9 cellular contexts compared by ENCODE assay signal in genomic region chr17:75854111-75854748, GRCh38. TPM values are rescaled to one million over a fixed set of nuclear protein-coding genes. Genes with fewer than 3 reads are reported as not detected.
A peak's percentile ranks its signal among the peaks of the same experiment; 100 is the strongest.
DNase-seq lines count a peak whose midpoint lies in the region; ATAC-seq, FAIRE-seq and TF ChIP-seq lines count a peak whose summit lies in the region.
"Had no signal": no experiment of that assay in that cellular context is flagged by ENCODE, and none has a peak within 500 bp of the region (broad histone marks: within the 10 kb centered on the region; RNA-seq: fewer than 3 reads in every experiment).

No MANE protein-coding gene starts in this region.

- H3K27me3 Mint-ChIP-seq in activated T-helper 17 cell treated with anti-CD3 and anti-CD28 coated beads, Interleukin-2, amount 50 U/mL, for 72 hours = no peaks in the 10 kb centered on the region
- H3K27me3 Mint-ChIP-seq in activated CD8-positive, alpha-beta memory T cell treated with anti-CD3 and anti-CD28 coated beads, Interleukin-2, amount 10 ng/mL, durations not matched to agents 7 days and 5 days = no peaks in the 10 kb centered on the region
- H3K27me3 Mint-ChIP-seq: naive B cell had no signal

- TF ChIP-seq POLR2A in H54 (IDR thresholded peaks at IDR 0.05; ENCODE audit: low read depth, low read length) (no peak; the same call in 1 of the 2 replicates), stomach (IDR thresholded peaks at IDR 0.05) (no peak)

- H3K27ac ChIP-seq in VCaP = peak overlapping the region; percentile 96
- no peak overlapping the region for H3K27ac ChIP-seq in iPS DF 6.9 (ENCODE audit: low read length)
- H3K27ac ChIP-seq in stomach = peak overlapping the region; percentile 87 to 100 (median 99)

- peaks cover 35% of the 10 kb centered on the region for H3K36me3 Mint-ChIP-seq in activated T-helper 17 cell treated with anti-CD3 and anti-CD28 coated beads, Interleukin-2, amount 50 U/mL, for 72 hours (ENCODE audit: low read depth)
- peaks cover 10% of the 10 kb centered on the region for H3K36me3 Mint-ChIP-seq in activated CD8-positive, alpha-beta memory T cell treated with anti-CD3 and anti-CD28 coated beads, Interleukin-2, amount 10 ng/mL, durations not matched to agents 7 days and 5 days
- H3K36me3 Mint-ChIP-seq: naive B cell had no signal

- intact Hi-C loops in stomach (cut with DNase I; ENCODE audit: low total_unique reads) = no loop called here

- peak; percentile 92 for DNase-seq in H54 (ENCODE audit: insufficient read length, low spot score)
- DNase-seq in iPS DF 6.9 (ENCODE audit: low read depth, low spot score) = no peak
- DNase-seq in stomach = no peak
- DNase-seq in cerebellar nuclear complex (lab: John Stamatoyannopoulos, UW) = no peak
- no peak for DNase-seq in GF-D8 (lab: John Stamatoyannopoulos, UW)
- DNase-seq in activated CD8-positive, alpha-beta memory T cell treated with anti-CD3 and anti-CD28 coated beads, Interleukin-2, amount 10 ng/mL, durations not matched to agents 7 days and 5 days = no peak
- DNase-seq: naive B cell had no signal

- peak; percentile 64 for FAIRE-seq in H54 (lab: Jason Lieb, UNC)

- peaks cover 12% of the 10 kb centered on the region for H3K4me1 Mint-ChIP-seq in activated T-helper 17 cell treated with anti-CD3 and anti-CD28 coated beads, Interleukin-2, amount 50 U/mL, for 72 hours
- H3K4me1 Mint-ChIP-seq in activated CD8-positive, alpha-beta memory T cell treated with anti-CD3 and anti-CD28 coated beads, Interleukin-2, amount 10 ng/mL, durations not matched to agents 7 days and 5 days = peaks cover 36% of the 10 kb centered on the region

- H3K9me3 ChIP-seq in iPS DF 6.9 (ENCODE audit: control insufficient read depth, insufficient read depth, low read length) = no peaks in the 10 kb centered on the region
- H3K9me3 ChIP-seq in stomach = no peaks in the 10 kb centered on the region

- no peaks in the 10 kb centered on the region for H3K9me3 Mint-ChIP-seq in activated T-helper 17 cell treated with anti-CD3 and anti-CD28 coated beads, Interleukin-2, amount 50 U/mL, for 72 hours
- H3K9me3 Mint-ChIP-seq in activated CD8-positive, alpha-beta memory T cell treated with anti-CD3 and anti-CD28 coated beads, Interleukin-2, amount 10 ng/mL, durations not matched to agents 7 days and 5 days (ENCODE audit: low read depth) = no peaks in the 10 kb centered on the region
- H3K9me3 Mint-ChIP-seq: naive B cell had no signal

- TF ChIP-seq EP300 in stomach (IDR thresholded peaks at IDR 0.05) = no peak

- no peak overlapping the region for H3K27ac Mint-ChIP-seq in activated T-helper 17 cell treated with anti-CD3 and anti-CD28 coated beads, Interleukin-2, amount 50 U/mL, for 72 hours
- no peak overlapping the region for H3K27ac Mint-ChIP-seq in activated CD8-positive, alpha-beta memory T cell treated with anti-CD3 and anti-CD28 coated beads, Interleukin-2, amount 10 ng/mL, durations not matched to agents 7 days and 5 days

- TF ChIP-seq CTCF in VCaP (conservative IDR thresholded peaks at IDR 0.05) (no peak), stomach (IDR thresholded peaks at IDR 0.05) (no peak)

- H3K4me1 ChIP-seq in iPS DF 6.9 (ENCODE audit: control insufficient read depth, insufficient read depth, low read length) = no peaks in the 10 kb centered on the region
- peaks cover 32 to 82% (median 52%) of the 10 kb centered on the region in 4 donors for H3K4me1 ChIP-seq in stomach

- WGBS in iPS DF 6.9 (ENCODE audit: insufficient coverage, insufficient read length) = no CpG with 5 or more reads among the region's 7 CpGs
- 9 to 32% (median 16%) methylated on average over 7 of the region's 7 CpGs for WGBS in stomach, 5 donors

- H3K36me3 ChIP-seq in iPS DF 6.9 (ENCODE audit: control insufficient read depth, insufficient read depth, low read length) (peaks cover 10% of the 10 kb centered on the region), stomach (peaks cover 20 to 37% (median 34%) of the 10 kb centered on the region in 4 donors)

- no peaks in the 10 kb centered on the region for H3K27me3 ChIP-seq in iPS DF 6.9 (ENCODE audit: control insufficient read depth, insufficient read depth, low read length)
- H3K27me3 ChIP-seq in stomach = no peaks in the 10 kb centered on the region

- no peak overlapping the region for H3K4me3 Mint-ChIP-seq in activated T-helper 17 cell treated with anti-CD3 and anti-CD28 coated beads, Interleukin-2, amount 50 U/mL, for 72 hours
- no peak overlapping the region for H3K4me3 Mint-ChIP-seq in activated CD8-positive, alpha-beta memory T cell treated with anti-CD3 and anti-CD28 coated beads, Interleukin-2, amount 10 ng/mL, durations not matched to agents 7 days and 5 days

- no peak for ATAC-seq in activated T-helper 17 cell treated with anti-CD3 and anti-CD28 coated beads, Interleukin-2, amount 50 U/mL, for 72 hours (replicated peaks)
- no peak for ATAC-seq in activated CD8-positive, alpha-beta memory T cell treated with anti-CD3 and anti-CD28 coated beads, Interleukin-2, amount 10 ng/mL, durations not matched to agents 7 days and 5 days

- H3K4me3 ChIP-seq in iPS DF 6.9 (ENCODE audit: low read length) (peak overlapping the region; percentile 75; the same call in 1 of the 2 replicates), stomach (peak overlapping the region; percentile 67 to 90 (median 85))

- CTCF ChIA-PET in activated CD8-positive, alpha-beta memory T cell treated with anti-CD3 and anti-CD28 coated beads, Interleukin-2, amount 10 ng/mL, durations not matched to agents 7 days and 5 days (lab: Charles Lee) = interaction anchor here (1.0 to 12.8 kb wide), 15 partner anchors 10 to 107 kb away, joined by 3 to 175 read pairs (median 9); partner anchors contain the start of genes MRPL38, TRIM47, TRIM65 and UNC13D

RNA-seq across cellular contexts. Expression of gene WBP2, which starts 0.9 kb away (rescaled TPM):
- total RNA-seq in stomach = 100 to 1,000 TPM in 1 of 5 donors, 10 to 100 TPM in 4; 28.6 to 122 (median 46.1) TPM
- 100 to 1,000 TPM in 1 of 3 donors, 10 to 100 TPM in 2; 87.3 to 104 (median 98.6) TPM for polyA plus RNA-seq in stomach
- total RNA-seq in activated T-helper 17 cell treated with anti-CD3 and anti-CD28 coated beads, Interleukin-2, amount 50 U/mL, for 72 hours = 100 to 1,000 TPM in 1 of 2 donors, 10 to 100 TPM in 1; 67.4 to 127 TPM
- 10 to 100 TPM; 71.3 to 79.1 TPM for total RNA-seq in activated CD8-positive, alpha-beta memory T cell treated with anti-CD3 and anti-CD28 coated beads, Interleukin-2, amount 10 ng/mL, durations not matched to agents 7 days and 5 days

RNA-seq across cellular contexts. Expression of gene UNC13D, which starts 10.0 kb away (rescaled TPM):
- total RNA-seq in stomach = 10 to 100 TPM in 4 of 5 donors, 1 to 10 TPM in 1; 9.0 to 45.5 (median 25.5) TPM
- polyA plus RNA-seq in stomach = 10 to 100 TPM in 2 of 3 donors, 1 to 10 TPM in 1; 6.4 to 18.5 (median 17.9) TPM
- 100 to 1,000 TPM; 153 to 160 TPM for total RNA-seq in activated T-helper 17 cell treated with anti-CD3 and anti-CD28 coated beads, Interleukin-2, amount 50 U/mL, for 72 hours
- total RNA-seq in activated CD8-positive, alpha-beta memory T cell treated with anti-CD3 and anti-CD28 coated beads, Interleukin-2, amount 10 ng/mL, durations not matched to agents 7 days and 5 days = 100 to 1,000 TPM; 212 to 218 TPM

RNA-seq across cellular contexts. Expression of gene TRIM47, which starts 24.2 kb away (rescaled TPM):
- total RNA-seq in stomach = 10 to 100 TPM in 4 of 5 donors, 1 to 10 TPM in 1; 3.5 to 40.4 (median 11.9) TPM
- polyA plus RNA-seq in stomach = 10 to 100 TPM; 24.2 to 34.7 (median 28.4) TPM
- total RNA-seq in activated T-helper 17 cell treated with anti-CD3 and anti-CD28 coated beads, Interleukin-2, amount 50 U/mL, for 72 hours = 10 to 100 TPM; 11.0 to 32.4 TPM
- total RNA-seq in activated CD8-positive, alpha-beta memory T cell treated with anti-CD3 and anti-CD28 coated beads, Interleukin-2, amount 10 ng/mL, durations not matched to agents 7 days and 5 days = 10 to 100 TPM; 13.4 to 24.3 TPM

RNA-seq across cellular contexts. Expression of gene TRIM65, which starts 42.5 kb away (rescaled TPM):
- 10 to 100 TPM in 3 of 5 donors, 1 to 10 TPM in 1, not detected in 1; 9.2 to 26.6 (median 16.9) TPM for total RNA-seq in stomach
- 10 to 100 TPM in 1 of 3 donors, 1 to 10 TPM in 2; 8.1 to 10.6 (median 9.5) TPM for polyA plus RNA-seq in stomach
- total RNA-seq in activated T-helper 17 cell treated with anti-CD3 and anti-CD28 coated beads, Interleukin-2, amount 50 U/mL, for 72 hours = 10 to 100 TPM; 20.3 to 33.9 TPM
- total RNA-seq in activated CD8-positive, alpha-beta memory T cell treated with anti-CD3 and anti-CD28 coated beads, Interleukin-2, amount 10 ng/mL, durations not matched to agents 7 days and 5 days = 10 to 100 TPM; 33.3 to 33.6 TPM

RNA-seq across cellular contexts. Expression of gene MRPL38, which starts 50.5 kb away (rescaled TPM):
- 100 to 1,000 TPM in 1 of 5 donors, 10 to 100 TPM in 3, 1 to 10 TPM in 1; 9.3 to 244 (median 29.9) TPM for total RNA-seq in stomach
- 10 to 100 TPM; 54.2 to 89.2 (median 73.9) TPM for polyA plus RNA-seq in stomach
- total RNA-seq in activated T-helper 17 cell treated with anti-CD3 and anti-CD28 coated beads, Interleukin-2, amount 50 U/mL, for 72 hours = 100 to 1,000 TPM in 1 of 2 donors, 10 to 100 TPM in 1; 74.2 to 113 TPM
- total RNA-seq in activated CD8-positive, alpha-beta memory T cell treated with anti-CD3 and anti-CD28 coated beads, Interleukin-2, amount 10 ng/mL, durations not matched to agents 7 days and 5 days = 100 to 1,000 TPM; 115 to 139 TPM
